30 cellular contexts compared by ENCODE assay signal in the genomic region with DNA sequence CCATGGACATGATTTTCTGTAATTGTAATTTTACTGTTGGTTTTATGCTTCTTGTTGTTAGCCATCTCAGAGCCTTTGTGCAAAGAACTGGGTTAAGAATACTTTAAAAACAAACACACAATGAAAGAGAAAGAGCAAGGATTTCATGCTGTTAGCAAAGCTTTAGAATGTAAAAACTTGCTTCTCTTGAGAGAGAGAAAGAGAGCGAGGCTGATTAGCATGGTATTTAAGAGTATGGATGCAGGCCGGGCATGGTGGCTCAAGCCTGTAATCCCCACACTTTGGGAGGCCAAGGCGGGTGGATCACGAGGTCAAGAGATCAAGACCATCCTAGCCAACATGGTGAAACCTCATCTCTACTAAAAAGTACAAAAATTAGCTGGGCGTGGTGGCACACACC.
"Had no signal": no experiment of that assay in that cellular context is flagged by ENCODE, and none has a peak within 500 bp of the region (broad histone marks: within the 10 kb centered on the region; RNA-seq: fewer than 3 reads in every experiment).

No MANE protein-coding gene starts in this region.

- H3K9me3 ChIP-seq: esophagus squamous epithelium, heart right ventricle, lower lobe of right lung, neutrophil, pancreas, right lobe of liver, thoracic aorta, tibial nerve, upper lobe of left lung had no signal

- H3K4me1 ChIP-seq: esophagus squamous epithelium, lower lobe of right lung, pancreas, upper lobe of left lung had no signal

- H3K27me3 Mint-ChIP-seq: stimulated activated naive B cell treated with anti-CD40 and anti-IgM and Interleukin-4, amounts not matched to agents 10 μg/mL and 1 μg/mL and 100 μg/mL, for 72 hours; stimulated activated naive CD8-positive, alpha-beta T cell treated with anti-CD3 and anti-CD28 coated beads, Interleukin-15, Interleukin-2, amounts not matched to agents 100 ng/mL and 50 ng/mL, for 24 hours had no signal

- H3K27ac Mint-ChIP-seq: natural killer cell; stimulated activated naive B cell treated with anti-CD40 and anti-IgM and Interleukin-4, amounts not matched to agents 10 μg/mL and 1 μg/mL and 100 μg/mL, for 72 hours; stimulated activated naive CD8-positive, alpha-beta T cell treated with anti-CD3 and anti-CD28 coated beads, Interleukin-15, Interleukin-2, amounts not matched to agents 100 ng/mL and 50 ng/mL, for 24 hours had no signal

- H3K4me3 Mint-ChIP-seq: immature natural killer cell; natural killer cell; stimulated activated naive B cell treated with anti-CD40 and anti-IgM and Interleukin-4, amounts not matched to agents 10 μg/mL and 1 μg/mL and 100 μg/mL, for 72 hours; stimulated activated naive CD8-positive, alpha-beta T cell treated with anti-CD3 and anti-CD28 coated beads, Interleukin-15, Interleukin-2, amounts not matched to agents 100 ng/mL and 50 ng/mL, for 24 hours had no signal

- H3K9me3 Mint-ChIP-seq: immature natural killer cell; natural killer cell; stimulated activated naive B cell treated with anti-CD40 and anti-IgM and Interleukin-4, amounts not matched to agents 10 μg/mL and 1 μg/mL and 100 μg/mL, for 72 hours; stimulated activated naive CD8-positive, alpha-beta T cell treated with anti-CD3 and anti-CD28 coated beads, Interleukin-15, Interleukin-2, amounts not matched to agents 100 ng/mL and 50 ng/mL, for 24 hours had no signal

- ATAC-seq: heart right ventricle; left colon; left ventricle myocardium superior; lower lobe of right lung; natural killer cell; pancreas; right lobe of liver; stimulated activated naive B cell treated with anti-CD40 and anti-IgM and Interleukin-4, amounts not matched to agents 10 μg/mL and 1 μg/mL and 100 μg/mL, for 72 hours had no signal

- H3K27me3 ChIP-seq: esophagus squamous epithelium, heart right ventricle, neutrophil, pancreas, right lobe of liver, tibial nerve, upper lobe of left lung had no signal

- DNase-seq: dermis blood vessel endothelial cell; effector memory CD4-positive, alpha-beta T cell; erythroblast; esophagus squamous epithelium; foreskin melanocyte; glutamatergic neuron; heart right ventricle; hippocampal formation; immature natural killer cell; islet precursor cell; kidney glomerular epithelial cell; left colon; left ventricle myocardium superior; lower lobe of right lung; natural killer cell; pancreas; retina; right lobe of liver; small intestine; stimulated activated CD4-positive, alpha-beta T cell treated with anti-CD3 and anti-CD28 coated beads, Interleukin-15, amount 100 ng/mL, for 24 hours; stimulated activated CD4-positive, alpha-beta T cell treated with anti-CD3 and anti-CD28 coated beads, Interleukin-2, amount 100 ng/mL, for 48 hours; stimulated activated naive B cell treated with anti-CD40 and anti-IgM and Interleukin-4, amounts not matched to agents 10 μg/mL and 1 μg/mL and 100 μg/mL, for 72 hours; upper lobe of left lung had no signal

- H3K27ac ChIP-seq: coronary artery, esophagus squamous epithelium, lower lobe of right lung, neutrophil, pancreas, right lobe of liver, thoracic aorta, tibial nerve, upper lobe of left lung had no signal

- H3K36me3 ChIP-seq: esophagus squamous epithelium, heart right ventricle, lower lobe of right lung, neutrophil, pancreas, right lobe of liver, thoracic aorta, tibial nerve, upper lobe of left lung had no signal

- FAIRE-seq: endometrium, pancreas, small intestine, urothelium cell line had no signal

- H3K4me3 ChIP-seq: coronary artery, esophagus squamous epithelium, heart right ventricle, lower lobe of right lung, pancreas, right lobe of liver, thoracic aorta, tibial nerve, upper lobe of left lung had no signal

- H3K36me3 Mint-ChIP-seq: natural killer cell had no signal
